Comparison of ENCODE assay signal across 8 cellular contexts in genomic region chr5:180784497-180785097, GRCh38. TPM values are rescaled to one million over a fixed set of nuclear protein-coding genes. Genes with fewer than 3 reads are reported as not detected.
DNase-seq lines count a peak whose midpoint lies in the region; ATAC-seq and TF ChIP-seq lines count a peak whose summit lies in the region.

No MANE protein-coding gene starts in this region.

- DNase-seq in activated CD4-positive, CD25-positive, alpha-beta regulatory T cell (lab: John Stamatoyannopoulos, UW): peak; percentile 11 to 54 (median 49)
- no peak for DNase-seq in activated CD4-positive, CD25-positive, alpha-beta regulatory T cell treated with anti-CD3 and anti-CD28 coated beads, Interleukin-2, amount 50 U/mL, for 72 hours
- DNase-seq in RWPE1 (ENCODE audit: low spot score) (peak; percentile 90), head of caudate nucleus (peak; percentile 51 to 90 (median 78)), posterior vena cava (ENCODE audit: low spot score) (peak; percentile 93), uterus (peak; percentile 82 to 84)
- DNase-seq in activated naive CD4-positive, alpha-beta T cell treated with anti-CD3 and anti-CD28 coated beads for 36 hours: peak; percentile 89

- peaks cover 20% of the 10 kb centered on the region for H3K4me1 Mint-ChIP-seq in activated naive CD4-positive, alpha-beta T cell treated with anti-CD3 and anti-CD28 coated beads for 36 hours (ENCODE audit: low read depth)

- peak; percentile 95 for TF ChIP-seq CTCF in RWPE1 (conservative IDR thresholded peaks at IDR 0.05; ENCODE audit: low read depth)
- TF ChIP-seq CTCF in uterus (IDR thresholded peaks at IDR 0.05): peak; percentile 67 to 77 (median 75)

- H3K27ac Mint-ChIP-seq in activated naive CD4-positive, alpha-beta T cell treated with anti-CD3 and anti-CD28 coated beads for 36 hours: no peak overlapping the region

- no peaks in the 10 kb centered on the region for H3K9me3 Mint-ChIP-seq in activated naive CD4-positive, alpha-beta T cell treated with anti-CD3 and anti-CD28 coated beads for 36 hours

- no peaks in the 10 kb centered on the region for H3K36me3 ChIP-seq in uterus

- H3K36me3 Mint-ChIP-seq in activated naive CD4-positive, alpha-beta T cell treated with anti-CD3 and anti-CD28 coated beads for 36 hours (ENCODE audit: low read depth): peaks cover 4% of the 10 kb centered on the region

- TF ChIP-seq POLR2A in uterus (IDR thresholded peaks at IDR 0.05): no peak

- H3K4me3 ChIP-seq in uterus: no peak overlapping the region

- ATAC-seq in HG03442 (IDR thresholded peaks at IDR 0.05; ENCODE audit: unreplicated experiment): peak; percentile 60

- intact Hi-C loops in activated naive CD4-positive, alpha-beta T cell treated with anti-CD3 and anti-CD28 coated beads for 36 hours (cut with micrococcal nuclease): loop anchor here (1.0 to 5.0 kb wide), 4 partner anchors 76 to 375 kb away; partner anchors contain the start of gene ZFP62
- intact Hi-C loops in head of caudate nucleus (cut with DNase I): no loop called here
- intact Hi-C loops in posterior vena cava (cut with DNase I): loop anchor here (10.0 kb wide), 3 partner anchors 50 to 370 kb away; partner anchors contain the start of gene ZFP62 (in 1 of the 2)
- intact Hi-C loops in uterus (cut with DNase I; ENCODE audit: low total_unique reads): loop anchor here (10.0 kb wide), 1 partner anchor 80 kb away; the partner anchor contains the start of gene ZFP62

- H3K9me3 ChIP-seq in uterus: no peaks in the 10 kb centered on the region

- H3K4me1 ChIP-seq in uterus: peaks cover 7 to 12% of the 10 kb centered on the region in 2 donors

- POLR2A ChIA-PET in RWPE1 (lab: Yijun Ruan, JAX; ENCODE audit: low non-redundant PET): no interaction called here

- H3K27ac ChIP-seq in RWPE1 (no peak overlapping the region), uterus (peak overlapping the region; percentile 76 to 81)

- H3K27me3 ChIP-seq in uterus: no peaks in the 10 kb centered on the region

- CTCF ChIA-PET in RWPE1 (lab: Yijun Ruan, JAX): interaction anchor here (0.5 to 1.6 kb wide), 21 partner anchors 10 to 415 kb away, joined by 3 to 14 read pairs (median 4); partner anchors contain the start of gene MGAT1
- CTCF ChIA-PET in activated naive CD4-positive, alpha-beta T cell treated with anti-CD3 and anti-CD28 coated beads for 36 hours (lab: Charles Lee): interaction anchor here (0.6 to 3.2 kb wide), 10 partner anchors 15 to 315 kb away, joined by 3 to 12 read pairs (median 4); partner anchors contain the start of gene ZFP62

- no peaks in the 10 kb centered on the region for H3K27me3 Mint-ChIP-seq in activated naive CD4-positive, alpha-beta T cell treated with anti-CD3 and anti-CD28 coated beads for 36 hours (ENCODE audit: low read depth)

- no peak overlapping the region for H3K4me3 Mint-ChIP-seq in activated naive CD4-positive, alpha-beta T cell treated with anti-CD3 and anti-CD28 coated beads for 36 hours

RNA-seq across cellular contexts. Expression of gene MGAT1, which starts 18.0 kb away (rescaled TPM):
- 10 to 100 TPM; 70.0 to 75.2 TPM for total RNA-seq in activated naive CD4-positive, alpha-beta T cell treated with anti-CD3 and anti-CD28 coated beads for 36 hours
- total RNA-seq in posterior vena cava (100 to 1,000 TPM; 150 to 160 TPM), uterus (100 to 1,000 TPM in 2 of 4 donors, 10 to 100 TPM in 2; 67.6 to 136 (median 99.5) TPM)

RNA-seq across cellular contexts. Expression of gene OR2Y1, which starts 44.7 kb away (rescaled TPM):
- total RNA-seq in activated naive CD4-positive, alpha-beta T cell treated with anti-CD3 and anti-CD28 coated beads for 36 hours: not detected
- total RNA-seq in posterior vena cava (not detected), uterus (not detected)
